Comparison of ENCODE assay signal across 34 cellular contexts in genomic region chr14:75607842-75608640, GRCh38.
"Had no signal": no experiment of that assay in that cellular context is flagged by ENCODE, and none has a peak within 500 bp of the region (broad histone marks: within the 10 kb centered on the region; RNA-seq: fewer than 3 reads in every experiment).

No MANE protein-coding gene starts in this region.

- H3K4me3 ChIP-seq: adrenal gland, ascending aorta, breast epithelium, cardiac muscle cell, colonic mucosa, dorsolateral prefrontal cortex, gastrocnemius medialis, heart left ventricle had no signal

- H3K27ac Mint-ChIP-seq: activated CD4-positive, alpha-beta memory T cell treated with anti-CD3 and anti-CD28 coated beads for 36 hours; activated CD4-positive, alpha-beta T cell treated with anti-CD3 and anti-CD28 coated beads for 36 hours; activated CD4-positive, alpha-beta T cell treated with anti-CD3 and anti-CD28 coated beads, Interleukin-2, amount 10 ng/mL, durations not matched to agents 24 days and 14 days; activated CD8-positive, alpha-beta memory T cell treated with anti-CD3 and anti-CD28 coated beads, Interleukin-2, amount 10 ng/mL, durations not matched to agents 7 days and 5 days; activated CD8-positive, alpha-beta T cell treated with anti-CD3 and anti-CD28 coated beads, Interleukin-2, amount 10 ng/mL, durations not matched to agents 7 days and 5 days; activated naive CD4-positive, alpha-beta T cell treated with anti-CD3 and anti-CD28 coated beads for 36 hours; activated naive CD4-positive, alpha-beta T cell treated with anti-CD3 and anti-CD28 coated beads, Interleukin-2, amount 50 U/mL, for 24 hours; activated naive CD8-positive, alpha-beta T cell treated with anti-CD3 and anti-CD28 coated beads for 36 hours; activated naive CD8-positive, alpha-beta T cell treated with anti-CD3 and anti-CD28 coated beads, Interleukin-2, amount 50 U/mL, for 24 hours; activated T-helper 1 cell treated with anti-CD3 and anti-CD28 coated beads, Interleukin-12 subunit alpha, Interleukin-12 subunit beta, Interleukin-2, Interleukin-4 antibody, amounts not matched to agents 30 ng/mL and 10 ng/mL and 1 ng/mL, durations not matched to agents 14 hours and 24 hours and 36 hours; activated T-helper 2 cell treated with anti-CD3 and anti-CD28 coated beads, Interferon-gamma antibody, Interleukin-2, Interleukin-4, amounts not matched to agents 10 μg/mL and 5 μg/mL and 100 μg/mL, durations not matched to agents 14 hours and 24 hours and 36 hours; brain; endodermal cell had no signal

- H3K27me3 Mint-ChIP-seq: activated CD4-positive, alpha-beta memory T cell treated with anti-CD3 and anti-CD28 coated beads for 36 hours; activated CD4-positive, alpha-beta T cell treated with anti-CD3 and anti-CD28 coated beads for 36 hours; activated CD4-positive, alpha-beta T cell treated with anti-CD3 and anti-CD28 coated beads, Interleukin-2, amount 10 ng/mL, durations not matched to agents 24 days and 14 days; activated CD8-positive, alpha-beta memory T cell treated with anti-CD3 and anti-CD28 coated beads, Interleukin-2, amount 10 ng/mL, durations not matched to agents 7 days and 5 days; activated naive CD4-positive, alpha-beta T cell treated with anti-CD3 and anti-CD28 coated beads, Interleukin-2, amount 50 U/mL, for 24 hours; activated naive CD8-positive, alpha-beta T cell treated with anti-CD3 and anti-CD28 coated beads for 36 hours; activated naive CD8-positive, alpha-beta T cell treated with anti-CD3 and anti-CD28 coated beads, Interleukin-2, amount 50 U/mL, for 24 hours had no signal

- H3K27ac ChIP-seq: ascending aorta, breast epithelium, cardiac muscle cell, colonic mucosa, dorsolateral prefrontal cortex, foreskin keratinocyte, gastrocnemius medialis had no signal

- H3K4me3 Mint-ChIP-seq: activated CD4-positive, alpha-beta memory T cell treated with anti-CD3 and anti-CD28 coated beads for 36 hours; activated CD4-positive, alpha-beta T cell treated with anti-CD3 and anti-CD28 coated beads for 36 hours; activated CD4-positive, alpha-beta T cell treated with anti-CD3 and anti-CD28 coated beads, Interleukin-2, amount 10 ng/mL, durations not matched to agents 24 days and 14 days; activated CD8-positive, alpha-beta memory T cell treated with anti-CD3 and anti-CD28 coated beads, Interleukin-2, amount 10 ng/mL, durations not matched to agents 7 days and 5 days; activated CD8-positive, alpha-beta T cell treated with anti-CD3 and anti-CD28 coated beads, Interleukin-2, amount 10 ng/mL, durations not matched to agents 7 days and 5 days; activated naive CD4-positive, alpha-beta T cell treated with anti-CD3 and anti-CD28 coated beads for 36 hours; activated naive CD4-positive, alpha-beta T cell treated with anti-CD3 and anti-CD28 coated beads, Interleukin-2, amount 50 U/mL, for 24 hours; activated naive CD8-positive, alpha-beta T cell treated with anti-CD3 and anti-CD28 coated beads for 36 hours; activated naive CD8-positive, alpha-beta T cell treated with anti-CD3 and anti-CD28 coated beads, Interleukin-2, amount 50 U/mL, for 24 hours; activated T-helper 1 cell treated with anti-CD3 and anti-CD28 coated beads, Interleukin-12 subunit alpha, Interleukin-12 subunit beta, Interleukin-2, Interleukin-4 antibody, amounts not matched to agents 30 ng/mL and 10 ng/mL and 1 ng/mL, durations not matched to agents 14 hours and 24 hours and 36 hours; brain; endodermal cell had no signal

- H3K4me1 Mint-ChIP-seq: activated CD4-positive, alpha-beta T cell treated with anti-CD3 and anti-CD28 coated beads, Interleukin-2, amount 10 ng/mL, durations not matched to agents 24 days and 14 days; activated CD8-positive, alpha-beta memory T cell treated with anti-CD3 and anti-CD28 coated beads, Interleukin-2, amount 10 ng/mL, durations not matched to agents 7 days and 5 days; activated naive CD4-positive, alpha-beta T cell treated with anti-CD3 and anti-CD28 coated beads, Interleukin-2, amount 50 U/mL, for 24 hours; activated naive CD8-positive, alpha-beta T cell treated with anti-CD3 and anti-CD28 coated beads, Interleukin-2, amount 50 U/mL, for 24 hours had no signal

- H3K9me3 ChIP-seq: adrenal gland, ascending aorta, breast epithelium, colonic mucosa, gastrocnemius medialis, heart left ventricle had no signal

- H3K4me1 ChIP-seq: ascending aorta, breast epithelium, colonic mucosa, foreskin keratinocyte had no signal

- ATAC-seq: activated CD4-positive, alpha-beta T cell treated with anti-CD3 and anti-CD28 coated beads for 36 hours; activated CD8-positive, alpha-beta memory T cell treated with anti-CD3 and anti-CD28 coated beads, Interleukin-2, amount 10 ng/mL, durations not matched to agents 7 days and 5 days; activated CD8-positive, alpha-beta T cell treated with anti-CD3 and anti-CD28 coated beads, Interleukin-2, amount 10 ng/mL, durations not matched to agents 7 days and 5 days; activated naive CD8-positive, alpha-beta T cell treated with anti-CD3 and anti-CD28 coated beads, Interleukin-2, amount 50 U/mL, for 24 hours; esophagus mucosa; foreskin keratinocyte; gastrocnemius medialis had no signal

- DNase-seq: activated CD4-positive, alpha-beta memory T cell treated with anti-CD3 and anti-CD28 coated beads for 36 hours; activated CD4-positive, alpha-beta T cell treated with anti-CD3 and anti-CD28 coated beads for 36 hours; activated CD4-positive, alpha-beta T cell treated with anti-CD3 and anti-CD28 coated beads, Interleukin-2, amount 10 ng/mL, durations not matched to agents 24 days and 14 days; activated CD4-positive, CD25-positive, alpha-beta regulatory T cell; activated CD4-positive, CD25-positive, alpha-beta regulatory T cell treated with anti-CD3 and anti-CD28 coated beads, Interleukin-2, amount 50 U/mL, for 72 hours; activated CD8-positive, alpha-beta memory T cell treated with anti-CD3 and anti-CD28 coated beads, Interleukin-2, amount 10 ng/mL, durations not matched to agents 7 days and 5 days; activated CD8-positive, alpha-beta memory T cell treated with anti-CD3 and anti-CD28 coated beads, Interleukin-2, amount 50 U/mL, for 4 hours; activated CD8-positive, alpha-beta T cell treated with anti-CD3 and anti-CD28 coated beads, Interleukin-2, amount 10 ng/mL, durations not matched to agents 7 days and 5 days; activated effector memory CD4-positive, alpha-beta T cell treated with anti-CD3 and anti-CD28 coated beads, Interleukin-2, amount 50 U/mL, for 16 hours; activated naive CD4-positive, alpha-beta T cell treated with anti-CD3 and anti-CD28 coated beads for 36 hours; activated naive CD8-positive, alpha-beta T cell treated with anti-CD3 and anti-CD28 coated beads for 36 hours; activated naive CD8-positive, alpha-beta T cell treated with anti-CD3 and anti-CD28 coated beads, Interleukin-2, amount 50 U/mL, for 24 hours; activated T-cell treated with anti-CD3 and anti-CD28 coated beads, Interleukin-2, amount 50 U/mL, for 1 hour; activated T-cell treated with anti-CD3 and anti-CD28 coated beads, Interleukin-2, amount 50 U/mL, for 48 hours; adrenal gland; central memory CD4-positive, alpha-beta T cell; cerebellar nuclear complex; colonic mucosa; dorsolateral prefrontal cortex; effector memory CD4-positive, alpha-beta T cell; endodermal cell; foreskin keratinocyte; gastrocnemius medialis; glutamatergic neuron; heart left ventricle; T-helper 2 cell had no signal

- H3K9me3 Mint-ChIP-seq: activated CD4-positive, alpha-beta T cell treated with anti-CD3 and anti-CD28 coated beads, Interleukin-2, amount 10 ng/mL, durations not matched to agents 24 days and 14 days; activated naive CD4-positive, alpha-beta T cell treated with anti-CD3 and anti-CD28 coated beads, Interleukin-2, amount 50 U/mL, for 24 hours had no signal

- H3K27me3 ChIP-seq: adrenal gland, ascending aorta, breast epithelium, cardiac muscle cell, colonic mucosa, dorsolateral prefrontal cortex, gastrocnemius medialis, heart left ventricle had no signal

- H3K36me3 Mint-ChIP-seq: brain had no signal

- H3K36me3 ChIP-seq: adrenal gland, ascending aorta, breast epithelium, cardiac muscle cell, colonic mucosa, gastrocnemius medialis, heart left ventricle had no signal
